ENCODE assay signal across 8 cellular contexts in the genomic region with DNA sequence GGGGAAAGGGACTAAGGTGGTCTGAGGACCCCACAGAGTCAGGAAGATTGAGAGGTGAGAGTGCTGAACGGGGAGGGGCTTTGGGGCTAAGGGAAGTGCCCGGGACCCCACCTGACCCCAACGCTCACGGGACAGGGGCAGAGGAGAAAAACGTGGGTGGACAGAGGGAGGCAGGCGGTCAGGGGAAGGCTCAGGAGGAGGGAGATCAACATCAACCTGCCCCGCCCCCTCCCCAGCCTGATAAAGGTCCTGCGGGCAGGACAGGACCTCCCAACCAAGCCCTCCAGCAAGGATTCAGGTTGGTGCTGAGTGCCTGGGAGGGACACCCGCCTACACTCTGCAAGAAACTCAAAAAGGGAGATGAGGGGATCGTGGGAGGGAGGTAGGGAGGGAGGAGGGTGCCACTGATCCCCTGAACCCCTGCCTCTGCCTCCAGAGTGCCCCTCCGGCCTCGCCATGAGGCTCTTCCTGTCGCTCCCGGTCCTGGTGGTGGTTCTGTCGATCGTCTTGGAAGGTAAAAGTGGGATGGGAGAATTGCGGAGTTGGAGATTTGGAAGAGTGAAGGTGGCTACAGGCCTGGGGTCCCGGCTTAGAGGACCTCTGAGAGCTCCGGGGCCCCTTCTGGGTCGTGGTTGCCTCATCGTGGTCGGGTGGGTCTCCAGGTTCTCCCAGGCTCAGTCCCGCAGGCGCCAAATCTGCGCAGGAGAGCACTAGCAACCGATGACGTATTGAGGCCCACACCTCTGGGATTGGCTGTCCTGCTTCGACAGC. TPM values are rescaled to one million over a fixed set of nuclear protein-coding genes. Genes with fewer than 3 reads are reported as not detected.
DNase-seq lines count a peak whose midpoint lies in the region; ATAC-seq and TF ChIP-seq lines count a peak whose summit lies in the region.
"Not testable (repeated sequence)": the region's sequence is repeated elsewhere in the genome, so short reads cannot be mapped to it uniquely, and the experiment has no call there.

A gene (plus strand): TSS at position 173 of the 771 bp plus-strand sequence. CDS start 284 bp downstream, at position 457.

- H3K9ac ChIP-seq in HUES6 (ENCODE audit: low read length) (peak within 1 kb of the TSS; percentile 78), endodermal cell (ENCODE audit: extremely low read depth, low read length, poor library complexity, severe bottlenecking) (peak within 1 kb of the TSS; percentile 90)

- H3K36me3 ChIP-seq in CD8-positive, alpha-beta T cell (ENCODE audit: insufficient read depth, low read length); HUES6 (ENCODE audit: control insufficient read depth, insufficient read depth, low read length): not testable (repeated sequence)
- H3K36me3 ChIP-seq in endodermal cell (ENCODE audit: control insufficient read depth, insufficient read depth, low read length): peaks cover 30% of the 10 kb centered on the region

- not testable (repeated sequence) for TF ChIP-seq CTCF in CD8-positive, alpha-beta T cell (IDR thresholded peaks at IDR 0.05); endodermal cell (conservative IDR thresholded peaks at IDR 0.05)

- peaks cover 33% of the 10 kb centered on the region for H3K27me3 Mint-ChIP-seq in CD8-positive, alpha-beta T cell (ENCODE audit: low read depth)
- H3K27me3 Mint-ChIP-seq in endodermal cell (ENCODE audit: insufficient read depth): not testable (repeated sequence)

- 1 to 5% methylated on average over 8 to 21 of the region's 28 CpGs for WGBS in endodermal cell (ENCODE audit: insufficient coverage in 1 of 2, insufficient read length in 1 of 2), 2 experiments

- peak within 1 kb of the TSS; percentile 85 for H3K4me3 Mint-ChIP-seq in CD8-positive, alpha-beta T cell
- H3K4me3 Mint-ChIP-seq in endodermal cell: peak within 1 kb of the TSS; percentile 98

- CTCF ChIA-PET in CD8-positive, alpha-beta T cell (lab: Charles Lee): not testable (repeated sequence)

- H3K9me3 Mint-ChIP-seq in CD8-positive, alpha-beta T cell; endodermal cell: not testable (repeated sequence)

- not testable (repeated sequence) for H3K4me1 ChIP-seq in CD8-positive, alpha-beta T cell (ENCODE audit: insufficient read depth, low read length); endodermal cell (ENCODE audit: control insufficient read depth, insufficient read depth, low read length)
- peaks cover 27% of the 10 kb centered on the region for H3K4me1 ChIP-seq in HUES6 (ENCODE audit: control insufficient read depth, insufficient read depth, low read length)

- intact Hi-C loops in CD8-positive, alpha-beta T cell (cut with DNase I, micrococcal nuclease): loop anchor here (1.0 to 2.0 kb wide), 3 partner anchors 24 to 41 kb away; a partner anchor contains a TSS

- H3K36me3 Mint-ChIP-seq in CD8-positive, alpha-beta T cell: not testable (repeated sequence)
- H3K36me3 Mint-ChIP-seq in endodermal cell (ENCODE audit: low read depth): peaks cover 31% of the 10 kb centered on the region

- not testable (repeated sequence) for H3K4me1 Mint-ChIP-seq in CD8-positive, alpha-beta T cell (ENCODE audit: low read depth)
- peaks cover 27% of the 10 kb centered on the region for H3K4me1 Mint-ChIP-seq in endodermal cell

- H3K27ac Mint-ChIP-seq in CD8-positive, alpha-beta T cell: not testable (repeated sequence)
- peak within 1 kb of the TSS; percentile 100 for H3K27ac Mint-ChIP-seq in endodermal cell

- peak within 1 kb of the TSS; percentile 79 for H3K4me3 ChIP-seq in CD8-positive, alpha-beta T cell (ENCODE audit: low read depth, low read length)
- H3K4me3 ChIP-seq in HUES6 (ENCODE audit: low read depth, low read length) (peak within 1 kb of the TSS; percentile 74), endodermal cell (ENCODE audit: low read length) (peak within 1 kb of the TSS; percentile 89)

- not testable (repeated sequence) for H3K27ac ChIP-seq in CD8-positive, alpha-beta T cell (ENCODE audit: low read depth, low read length)
- H3K27ac ChIP-seq in HUES6 (ENCODE audit: low read depth, low read length): peak within 1 kb of the TSS; percentile 75
- peak within 1 kb of the TSS; percentile 71 for H3K27ac ChIP-seq in endodermal cell (ENCODE audit: low read depth, low read length)

- POLR2A ChIA-PET in CD8-positive, alpha-beta T cell (lab: Charles Lee): interaction anchor here (0.6 to 1.1 kb wide), 2 partner anchors 22 to 24 kb away, joined by 5 read pairs; no protein-coding TSS in a partner anchor

- peak; percentile 97 for ATAC-seq in CD8-positive, alpha-beta T cell
- ATAC-seq in GM21423 (IDR thresholded peaks at IDR 0.05; ENCODE audit: unreplicated experiment): peak; percentile 88

- H3K27me3 ChIP-seq in CD8-positive, alpha-beta T cell (ENCODE audit: insufficient read depth, low read length); HUES6 (ENCODE audit: control insufficient read depth, insufficient read depth, low read length); endodermal cell (ENCODE audit: control insufficient read depth, insufficient read depth, low read length, poor library complexity, severe bottlenecking): not testable (repeated sequence)

- not testable (repeated sequence) for H3K9me3 ChIP-seq in CD8-positive, alpha-beta T cell (ENCODE audit: low read length); HUES6 (ENCODE audit: control insufficient read depth, insufficient read depth, low read depth, low read length); endodermal cell (ENCODE audit: control insufficient read depth, low read length)

- DNase-seq in CD8-positive, alpha-beta T cell: peak; percentile 42 to 84 (median 64)
- peak; percentile 81 for DNase-seq in NOMO-1 treated with dmso at 0.1 percent for 144 hours (lab: John Stamatoyannopoulos, UW; ENCODE audit: unreplicated experiment)
- peak; percentile 40 for DNase-seq in activated CD8-positive, alpha-beta memory T cell treated with anti-CD3 and anti-CD28 coated beads, Interleukin-2, amount 50 U/mL, for 1 hour (ENCODE audit: extremely low read depth)
- peak; percentile 96 for DNase-seq in endodermal cell
- DNase-seq in mesenteric fat pad (ENCODE audit: low spot score): peak; percentile 92
- peak; percentile 57 for DNase-seq in stimulated activated CD8-positive, alpha-beta memory T cell treated with anti-CD3 and anti-CD28 coated beads, Interleukin-12 subunit alpha, Interleukin-12 subunit beta, amount 100 ng/mL, for 1 hour (ENCODE audit: low read depth)

RNA-seq across cellular contexts. Expression of the gene that starts here (rescaled TPM):
- total RNA-seq in CD8-positive, alpha-beta T cell: not detected
- total RNA-seq in endodermal cell: 1,000 to 10,000 TPM in 1 of 2 donors, 100 to 1,000 TPM in 1; 914 to 1,040 TPM
- polyA plus RNA-seq in endodermal cell (2013, experiment 1 of 2): 82.6 TPM
- polyA plus RNA-seq in endodermal cell (2013, experiment 2 of 2): 102 TPM
- 32.3 TPM for total RNA-seq in mesenteric fat pad

Comparison
In these comparisons a context has a peak if more than half of its experiments do, and no peak if none do; other contexts are left out.
1. RNA of the gene that starts here (total RNA-seq): 914 to 1,040 TPM in endodermal cell and 32.3 TPM in mesenteric fat pad (single experiment); not detected in CD8-positive, alpha-beta T cell; every median in the first group is over 10 times any median in the second.
2. RNA of the gene that starts here (total RNA-seq): 914 to 1,040 TPM in endodermal cell; 32.3 TPM in mesenteric fat pad (single experiment); every median in the first group is over 10 times any median in the second.
3. Peak in DNase-seq, ATAC-seq and H3K4me3 ChIP-seq in CD8-positive, alpha-beta T cell; RNA of the gene not detected or under 1 TPM.
4. DNase-seq: peak in every context shown above with its lines; median percentile 96 in endodermal cell; 92 in mesenteric fat pad; 81 in NOMO-1 treated with dmso at 0.1 percent for 144 hours; 64 in CD8-positive, alpha-beta T cell; 57 in stimulated activated CD8-positive, alpha-beta memory T cell treated with anti-CD3 and anti-CD28 coated beads, Interleukin-12 subunit alpha, Interleukin-12 subunit beta, amount 100 ng/mL, for 1 hour; 40 in activated CD8-positive, alpha-beta memory T cell treated with anti-CD3 and anti-CD28 coated beads, Interleukin-2, amount 50 U/mL, for 1 hour.
5. Peak in every context shown above with its lines, with median percentiles within 50 percentile points of each other: H3K4me3 ChIP-seq.